In the genomic region with DNA sequence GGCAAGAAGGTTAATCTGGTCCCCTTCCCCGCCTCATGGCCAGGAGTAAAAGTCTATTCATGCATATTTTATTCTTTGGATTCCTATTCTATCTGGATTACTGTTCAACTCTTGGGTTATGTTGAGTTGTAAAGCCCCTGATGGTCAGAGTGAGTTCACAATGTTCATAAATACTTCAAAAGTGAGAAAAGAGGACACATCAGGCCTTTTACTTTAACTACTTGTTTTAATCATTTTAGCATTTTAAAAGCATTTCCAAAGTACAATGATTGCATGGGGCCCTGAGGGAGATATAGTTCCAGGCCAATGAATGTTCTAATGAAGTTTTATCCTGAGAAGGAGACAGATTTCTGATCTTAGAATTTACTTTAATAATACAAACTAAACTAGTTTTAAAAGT, we compare ENCODE assay signal across 24 cellular contexts.
DNase-seq lines count a peak whose midpoint lies in the region; ATAC-seq and TF ChIP-seq lines count a peak whose summit lies in the region.
"Had no signal": no experiment of that assay in that cellular context is flagged by ENCODE, and none has a peak within 500 bp of the region (broad histone marks: within the 10 kb centered on the region; RNA-seq: fewer than 3 reads in every experiment).

No MANE protein-coding gene starts in this region.

- H3K36me3 ChIP-seq in right atrium auricular region (no peaks in the 10 kb centered on the region), adipocyte (ENCODE audit: control insufficient read depth, insufficient read depth, low read length, severe bottlenecking) (no peaks in the 10 kb centered on the region), esophagus muscularis mucosa (no peaks in the 10 kb centered on the region), OCI-LY7 (ENCODE audit: insufficient read depth, low read length) (no peaks in the 10 kb centered on the region)
- H3K36me3 ChIP-seq: BE2C, BLaER1 had no signal

- no peak overlapping the region for H3K9ac ChIP-seq in adipocyte (ENCODE audit: low read length)
- H3K9ac ChIP-seq: BLaER1 had no signal

- WGBS in esophagus muscularis mucosa: 78% methylated on average over 1 of the region's 1 CpG
- 67% methylated on average over 1 of the region's 1 CpG for WGBS in right cardiac atrium

- H3K9me2 ChIP-seq in OCI-LY7 (ENCODE audit: insufficient read depth, low read length): no peaks in the 10 kb centered on the region

- TF ChIP-seq EP300 in esophagus muscularis mucosa (IDR thresholded peaks at IDR 0.05): no peak

- TF ChIP-seq CTCF in right atrium auricular region (IDR thresholded peaks at IDR 0.05): no peak
- TF ChIP-seq CTCF in esophagus muscularis mucosa (IDR thresholded peaks at IDR 0.05): no peak
- no peak for TF ChIP-seq CTCF in OCI-LY7 (conservative IDR thresholded peaks at IDR 0.05; ENCODE audit: low read length)

- BruUV-seq in OCI-LY7 (replicated peaks; lab: Mats Ljungman, UMichigan): no TSS peak

- POLR2A ChIA-PET in OCI-LY7 (lab: Charles Lee): no interaction called here

- CTCF ChIA-PET in OCI-LY7 (lab: Charles Lee; ENCODE audit: unreplicated experiment): no interaction called here

- ATAC-seq in Right ventricle myocardium superior (ENCODE audit: poor library complexity): peak; percentile 75
- peak; percentile 16 to 65 for ATAC-seq in right cardiac atrium
- ATAC-seq: GM12878 had no signal

- no peak for TF ChIP-seq POLR2A in esophagus muscularis mucosa (IDR thresholded peaks at IDR 0.05; ENCODE audit: low read depth)

- no peak overlapping the region for H3K4me2 ChIP-seq in OCI-LY7 (ENCODE audit: low read length)
- H3K4me2 ChIP-seq: BLaER1 had no signal

- no peaks in the 10 kb centered on the region for H3K79me2 ChIP-seq in OCI-LY7 (ENCODE audit: insufficient read depth, low read depth, low read length)

- no peak overlapping the region for H3K27ac ChIP-seq in right atrium auricular region
- no peak overlapping the region for H3K27ac ChIP-seq in esophagus muscularis mucosa (replicated peaks in 1 of 4)
- H3K27ac ChIP-seq in right cardiac atrium (ENCODE audit: low read length): no peak overlapping the region
- no peak overlapping the region for H3K27ac ChIP-seq in OCI-LY7 (ENCODE audit: low read depth, low read length, poor library complexity, severe bottlenecking)
- H3K27ac ChIP-seq: BLaER1 had no signal

- H2AFZ ChIP-seq in OCI-LY7 (ENCODE audit: low read length): no peak overlapping the region

- no peak overlapping the region for H3K4me3 ChIP-seq in right atrium auricular region
- no peak overlapping the region for H3K4me3 ChIP-seq in adipocyte (ENCODE audit: low read length)
- H3K4me3 ChIP-seq in esophagus muscularis mucosa: no peak overlapping the region
- no peak overlapping the region for H3K4me3 ChIP-seq in right cardiac atrium (ENCODE audit: low read length)
- H3K4me3 ChIP-seq in OCI-LY7 (ENCODE audit: low read depth, low read length, poor library complexity, severe bottlenecking): no peak overlapping the region
- H3K4me3 ChIP-seq: BLaER1, GM12878 had no signal

- intact Hi-C loops in Right ventricle myocardium superior (cut with DNase I): no loop called here
- intact Hi-C loops in esophagus muscularis mucosa (cut with DNase I): no loop called here
- intact Hi-C loops in right cardiac atrium (cut with DNase I): no loop called here
- intact Hi-C loops in OCI-LY7 (cut with micrococcal nuclease; ENCODE audit: unreplicated experiment): no loop called here

- H3K27me3 ChIP-seq in right atrium auricular region (no peaks in the 10 kb centered on the region), adipocyte (replicated peaks; ENCODE audit: control insufficient read depth, insufficient read depth, low read length) (no peaks in the 10 kb centered on the region), esophagus muscularis mucosa (no peaks in the 10 kb centered on the region), right cardiac atrium (ENCODE audit: control insufficient read depth, insufficient read depth) (no peaks in the 10 kb centered on the region)
- H3K27me3 ChIP-seq: BLaER1 had no signal

- DNase-seq in Right ventricle myocardium superior (no peak), right atrium auricular region (ENCODE audit: low spot score) (no peak), adipocyte (ENCODE audit: low read depth) (peak; percentile 20), esophagus muscularis mucosa (ENCODE audit: extremely low spot score) (peak; percentile 29), right cardiac atrium (no peak), OCI-LY7 (ENCODE audit: low spot score) (no peak), NCI-H1436 treated with DMSO at 0.1 percent for 48 hours (lab: John Stamatoyannopoulos, UW) (no peak)
- DNase-seq: 8988T; ACHN; BE2C; C1 segment of cervical spinal cord; CD4-positive, alpha-beta memory T cell; CD4-positive, CD25-positive, alpha-beta regulatory T cell; CD8-positive, alpha-beta memory T cell; COR-L47; DMS 273 treated with DMSO at 0.1 percent for 48 hours; DMS153; DMS53; DMS79; DND-41; EL; GDM1 had no signal

- H4K20me1 ChIP-seq in OCI-LY7 (ENCODE audit: insufficient read depth, low read length): no peaks in the 10 kb centered on the region
- H4K20me1 ChIP-seq: BLaER1 had no signal

- H3K4me1 ChIP-seq in right atrium auricular region (peaks cover 0 to 8% of the 10 kb centered on the region in 2 donors), adipocyte (ENCODE audit: control insufficient read depth, insufficient read depth, low read length) (peaks cover 9% of the 10 kb centered on the region), esophagus muscularis mucosa (peaks cover 0 to 4% (median 0%) of the 10 kb centered on the region in 4 donors), right cardiac atrium (ENCODE audit: control insufficient read depth, insufficient read depth, low read length) (no peaks in the 10 kb centered on the region), OCI-LY7 (ENCODE audit: insufficient read depth, low read length, poor library complexity, severe bottlenecking) (no peaks in the 10 kb centered on the region)

- H3K9me3 ChIP-seq in right atrium auricular region (peaks cover 0 to 11% of the 10 kb centered on the region in 2 donors), adipocyte (ENCODE audit: control insufficient read depth, low read length) (peaks cover 23% of the 10 kb centered on the region), esophagus muscularis mucosa (no peaks in the 10 kb centered on the region), right cardiac atrium (ENCODE audit: control insufficient read depth, low read length) (no peaks in the 10 kb centered on the region), OCI-LY7 (ENCODE audit: low read length) (no peaks in the 10 kb centered on the region)
- H3K9me3 ChIP-seq: BE2C had no signal

Comparison
In these comparisons a context has a peak if more than half of its experiments do, and no peak if none do; other contexts are left out.
1. DNase-seq: peak in adipocyte (single experiment) and esophagus muscularis mucosa (single experiment); none in Right ventricle myocardium superior (single experiment), right atrium auricular region (single experiment), right cardiac atrium (0 of 3), OCI-LY7 (single experiment) and NCI-H1436 treated with DMSO at 0.1 percent for 48 hours (single experiment).